In the genomic region with DNA sequence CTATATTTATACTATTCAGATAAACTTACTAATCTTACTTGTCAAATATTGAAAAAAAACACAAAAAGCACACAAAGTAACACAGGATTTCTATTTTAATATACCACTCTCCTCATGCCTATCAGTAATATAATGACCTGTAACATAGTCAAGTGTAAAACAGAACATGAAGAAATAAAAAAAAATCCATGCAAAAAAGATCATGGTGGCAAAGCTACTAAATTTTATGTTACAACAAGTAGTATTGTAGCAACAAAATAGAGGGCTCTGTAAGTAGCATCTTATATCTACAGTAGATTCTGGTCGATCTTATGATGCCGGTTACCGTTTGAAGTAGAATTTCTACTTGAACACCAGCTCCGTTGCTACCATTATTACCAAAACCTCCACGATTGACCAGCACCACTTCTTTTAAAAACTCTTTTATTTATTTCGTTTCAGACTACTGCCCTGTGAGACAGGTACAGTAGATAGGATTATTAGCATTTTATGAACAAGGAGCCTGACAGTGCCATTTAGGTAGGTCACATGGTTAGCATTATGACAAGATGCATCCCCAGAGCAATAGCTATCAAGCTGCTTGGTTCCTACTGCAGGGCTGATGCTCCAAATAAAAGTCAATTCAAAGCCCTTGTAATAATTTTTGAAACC, we compare ENCODE assay signal across 12 cellular contexts. TPM values are rescaled to one million over a fixed set of nuclear protein-coding genes. Genes with fewer than 3 reads are reported as not detected.
A peak's percentile ranks its signal among the peaks of the same experiment; 100 is the strongest.
DNase-seq lines count a peak whose midpoint lies in the region; ATAC-seq and TF ChIP-seq lines count a peak whose summit lies in the region.
"Had no signal": no experiment of that assay in that cellular context is flagged by ENCODE, and none has a peak within 500 bp of the region (broad histone marks: within the 10 kb centered on the region; RNA-seq: fewer than 3 reads in every experiment).

No MANE protein-coding gene starts in this region.

- no peak overlapping the region for H3K4me3 Mint-ChIP-seq in activated CD8-positive, alpha-beta memory T cell treated with anti-CD3 and anti-CD28 coated beads, Interleukin-2, amount 10 ng/mL, durations not matched to agents 7 days and 5 days
- H3K4me3 Mint-ChIP-seq in natural killer cell treated with Interleukin-12 subunit alpha and Interleukin-12 subunit beta and Interleukin-15 and Interleukin-18, amount 100 ng/mL, for 72 hours: no peak overlapping the region
- H3K4me3 Mint-ChIP-seq: activated T-cell treated with anti-CD3 and anti-CD28 coated beads, Interleukin-2, amount 50 U/mL, for 24 hours had no signal

- H3K4me2 ChIP-seq in BLaER1 treated with 17β-estradiol and CSF1 and Interleukin-3, amounts not matched to agents 10 nM and 100 nM: peak overlapping the region in 6 of 11 experiments; percentile 4 to 32 (median 16); a peak in 6 of 22 replicates
- H3K4me2 ChIP-seq in MM.1S (ENCODE audit: low read depth, low read length) (peak overlapping the region; percentile 93), skeletal muscle satellite cell (ENCODE audit: low read length) (peak overlapping the region; percentile 88)

- no peak for DNase-seq in MM.1S
- DNase-seq in fibroblast of the aortic adventitia (ENCODE audit: low read depth): peak; percentile 55
- DNase-seq in stimulated activated naive CD8-positive, alpha-beta T cell treated with anti-CD3 and anti-CD28 coated beads, Interleukin-15, Interleukin-2, amounts not matched to agents 100 U/mL and 50 U/mL, for 24 hours: no peak
- no peak for DNase-seq in globus pallidus (ENCODE audit: low spot score)
- no peak for DNase-seq in activated CD8-positive, alpha-beta memory T cell treated with anti-CD3 and anti-CD28 coated beads, Interleukin-2, amount 10 ng/mL, durations not matched to agents 7 days and 5 days
- DNase-seq in natural killer cell treated with Interleukin-12 subunit alpha and Interleukin-12 subunit beta and Interleukin-15 and Interleukin-18, amount 100 ng/mL, for 72 hours (ENCODE audit: low spot score): no peak
- DNase-seq: activated T-cell treated with anti-CD3 and anti-CD28 coated beads, Interleukin-2, amount 50 U/mL, for 24 hours; NCI-H187; retina had no signal

- no peaks in the 10 kb centered on the region for H3K9me2 ChIP-seq in MM.1S (replicated peaks; ENCODE audit: insufficient read depth, low read length)

- H3K79me2 ChIP-seq in MM.1S (ENCODE audit: low read length): no peaks in the 10 kb centered on the region

- CTCF ChIA-PET in activated CD8-positive, alpha-beta memory T cell treated with anti-CD3 and anti-CD28 coated beads, Interleukin-2, amount 10 ng/mL, durations not matched to agents 7 days and 5 days (lab: Charles Lee): interaction anchor here (2.0 to 4.8 kb wide), 2 partner anchors 12 to 117 kb away, joined by 4 to 35 read pairs; no protein-coding TSS in a partner anchor

- H2AFZ ChIP-seq in MM.1S (ENCODE audit: low read length): 0 out of 2 replicates have a peak overlapping the region, but pooled peaks have one; percentile 1

- no peak for TF ChIP-seq CTCF in MM.1S (IDR thresholded peaks at IDR 0.05; ENCODE audit: low read length)
- TF ChIP-seq CTCF in fibroblast of the aortic adventitia (IDR thresholded peaks at IDR 0.05; ENCODE audit: insufficient read depth, low read length): no peak

- peaks cover 28 to 42% (median 36%) of the 10 kb centered on the region in 11 experiments for H3K27me3 ChIP-seq in BLaER1 treated with 17β-estradiol and CSF1 and Interleukin-3, amounts not matched to agents 10 nM and 100 nM
- H3K27me3 ChIP-seq in MM.1S (replicated peaks; ENCODE audit: insufficient read depth, low read length) (no peaks in the 10 kb centered on the region), skeletal muscle satellite cell (ENCODE audit: control insufficient read depth, insufficient read depth, low read length) (no peaks in the 10 kb centered on the region)

- H3K27ac Mint-ChIP-seq in activated CD8-positive, alpha-beta memory T cell treated with anti-CD3 and anti-CD28 coated beads, Interleukin-2, amount 10 ng/mL, durations not matched to agents 7 days and 5 days: no peak overlapping the region
- no peak overlapping the region for H3K27ac Mint-ChIP-seq in natural killer cell treated with Interleukin-12 subunit alpha and Interleukin-12 subunit beta and Interleukin-15 and Interleukin-18, amount 100 ng/mL, for 72 hours
- H3K27ac Mint-ChIP-seq: activated T-cell treated with anti-CD3 and anti-CD28 coated beads, Interleukin-2, amount 50 U/mL, for 24 hours had no signal

- no peaks in the 10 kb centered on the region for H3K36me3 ChIP-seq in BLaER1 treated with 17β-estradiol and CSF1 and Interleukin-3, amounts not matched to agents 10 nM and 100 nM
- no peaks in the 10 kb centered on the region for H3K36me3 ChIP-seq in MM.1S (replicated peaks; ENCODE audit: insufficient read depth, low read length)
- H3K36me3 ChIP-seq in skeletal muscle satellite cell (ENCODE audit: insufficient read depth, low read length): no peaks in the 10 kb centered on the region

- H3K27me3 Mint-ChIP-seq in activated CD8-positive, alpha-beta memory T cell treated with anti-CD3 and anti-CD28 coated beads, Interleukin-2, amount 10 ng/mL, durations not matched to agents 7 days and 5 days: peaks cover 56% of the 10 kb centered on the region
- peaks cover 32 to 73% of the 10 kb centered on the region in 2 donors for H3K27me3 Mint-ChIP-seq in natural killer cell treated with Interleukin-12 subunit alpha and Interleukin-12 subunit beta and Interleukin-15 and Interleukin-18, amount 100 ng/mL, for 72 hours

- peaks cover 30 to 48% (median 40%) of the 10 kb centered on the region in 10 experiments for H3K4me1 ChIP-seq in BLaER1 treated with 17β-estradiol and CSF1 and Interleukin-3, amounts not matched to agents 10 nM and 100 nM
- H3K4me1 ChIP-seq in MM.1S (ENCODE audit: low read length): peaks cover 36% of the 10 kb centered on the region
- peaks cover 44% of the 10 kb centered on the region for H3K4me1 ChIP-seq in skeletal muscle satellite cell (ENCODE audit: control insufficient read depth, insufficient read depth, low read length)

- no peaks in the 10 kb centered on the region for H3K9me3 Mint-ChIP-seq in activated CD8-positive, alpha-beta memory T cell treated with anti-CD3 and anti-CD28 coated beads, Interleukin-2, amount 10 ng/mL, durations not matched to agents 7 days and 5 days (ENCODE audit: low read depth)
- no peaks in the 10 kb centered on the region for H3K9me3 Mint-ChIP-seq in natural killer cell treated with Interleukin-12 subunit alpha and Interleukin-12 subunit beta and Interleukin-15 and Interleukin-18, amount 100 ng/mL, for 72 hours
- H3K9me3 Mint-ChIP-seq: activated T-cell treated with anti-CD3 and anti-CD28 coated beads, Interleukin-2, amount 50 U/mL, for 24 hours had no signal

- H3K36me3 Mint-ChIP-seq in activated CD8-positive, alpha-beta memory T cell treated with anti-CD3 and anti-CD28 coated beads, Interleukin-2, amount 10 ng/mL, durations not matched to agents 7 days and 5 days: peaks cover 3% of the 10 kb centered on the region
- no peaks in the 10 kb centered on the region for H3K36me3 Mint-ChIP-seq in natural killer cell treated with Interleukin-12 subunit alpha and Interleukin-12 subunit beta and Interleukin-15 and Interleukin-18, amount 100 ng/mL, for 72 hours

- H3K4me3 ChIP-seq in BLaER1 treated with 17β-estradiol and CSF1 and Interleukin-3, amounts not matched to agents 10 nM and 100 nM: no peak overlapping the region
- peak overlapping the region; percentile 64 for H3K4me3 ChIP-seq in MM.1S (ENCODE audit: low read length)
- peak overlapping the region; percentile 79 for H3K4me3 ChIP-seq in fibroblast of the aortic adventitia (ENCODE audit: low read depth, low read length)
- peak overlapping the region; percentile 70 for H3K4me3 ChIP-seq in skeletal muscle satellite cell (ENCODE audit: low read length)

- no peaks in the 10 kb centered on the region for H3K9me3 ChIP-seq in BLaER1 treated with 17β-estradiol and CSF1 and Interleukin-3, amounts not matched to agents 10 nM and 100 nM (replicated peaks in 1 of 11)
- H3K9me3 ChIP-seq in MM.1S (replicated peaks; ENCODE audit: insufficient read depth, low read length) (no peaks in the 10 kb centered on the region), skeletal muscle satellite cell (replicated peaks; ENCODE audit: low read length) (no peaks in the 10 kb centered on the region)

- H3F3A ChIP-seq in MM.1S (ENCODE audit: insufficient read depth, low read length): peaks cover 37% of the 10 kb centered on the region

- ATAC-seq in stimulated activated naive CD8-positive, alpha-beta T cell treated with anti-CD3 and anti-CD28 coated beads, Interleukin-15, Interleukin-2, amounts not matched to agents 100 U/mL and 50 U/mL, for 24 hours: no peak
- ATAC-seq in activated CD8-positive, alpha-beta memory T cell treated with anti-CD3 and anti-CD28 coated beads, Interleukin-2, amount 10 ng/mL, durations not matched to agents 7 days and 5 days: no peak
- ATAC-seq in natural killer cell treated with Interleukin-12 subunit alpha and Interleukin-12 subunit beta and Interleukin-15 and Interleukin-18, amount 100 ng/mL, for 72 hours: no peak

- H3K27ac ChIP-seq in BLaER1 treated with 17β-estradiol and CSF1 and Interleukin-3, amounts not matched to agents 10 nM and 100 nM: no peak overlapping the region
- peak overlapping the region; percentile 58; the same call in 1 of the 2 replicates for H3K27ac ChIP-seq in MM.1S (ENCODE audit: low read length)

- H3K9ac ChIP-seq in BLaER1 treated with 17β-estradiol and CSF1 and Interleukin-3, amounts not matched to agents 10 nM and 100 nM: no peak overlapping the region
- peak overlapping the region; percentile 13; the same call in 1 of the 2 replicates for H3K9ac ChIP-seq in MM.1S (ENCODE audit: low read length)
- peak overlapping the region; percentile 87 for H3K9ac ChIP-seq in skeletal muscle satellite cell (ENCODE audit: low read depth, low read length)

- H4K20me1 ChIP-seq in BLaER1 treated with 17β-estradiol and CSF1 and Interleukin-3, amounts not matched to agents 10 nM and 100 nM: no peaks in the 10 kb centered on the region
- no peaks in the 10 kb centered on the region for H4K20me1 ChIP-seq in MM.1S (ENCODE audit: insufficient read depth, low read length)

- H3K4me1 Mint-ChIP-seq in activated CD8-positive, alpha-beta memory T cell treated with anti-CD3 and anti-CD28 coated beads, Interleukin-2, amount 10 ng/mL, durations not matched to agents 7 days and 5 days: peaks cover 21% of the 10 kb centered on the region
- H3K4me1 Mint-ChIP-seq in natural killer cell treated with Interleukin-12 subunit alpha and Interleukin-12 subunit beta and Interleukin-15 and Interleukin-18, amount 100 ng/mL, for 72 hours (ENCODE audit: low read depth in 2 of 2): peaks cover 17 to 24% of the 10 kb centered on the region in 2 donors

RNA-seq across cellular contexts. Expression of gene CPED1, which starts 2.1 kb away (rescaled TPM):
- total RNA-seq in fibroblast of the aortic adventitia (ENCODE audit: low replicate concordance): 30.0 and 119 TPM in 2 replicates
- 28.6 and 29.9 TPM in 2 replicates for total RNA-seq in skeletal muscle satellite cell (2012; rRNA removed)
- under 1 TPM in 1 of 2 experiments, not detected in 1; 0.16 TPM for total RNA-seq in activated CD8-positive, alpha-beta memory T cell treated with anti-CD3 and anti-CD28 coated beads, Interleukin-2, amount 10 ng/mL, durations not matched to agents 7 days and 5 days
- not detected for total RNA-seq in natural killer cell treated with Interleukin-12 subunit alpha and Interleukin-12 subunit beta and Interleukin-15 and Interleukin-18, amount 100 ng/mL, for 72 hours
- total RNA-seq: HT-29 had no signal

RNA-seq across cellular contexts. Expression of gene ING3, which starts 40.0 kb away (rescaled TPM):
- total RNA-seq in fibroblast of the aortic adventitia (ENCODE audit: low replicate concordance): 6.7 and 26.3 TPM in 2 replicates
- 7.2 and 9.4 TPM in 2 replicates for total RNA-seq in skeletal muscle satellite cell (2012; rRNA removed)
- 10 to 100 TPM; 23.3 to 28.2 TPM for total RNA-seq in activated CD8-positive, alpha-beta memory T cell treated with anti-CD3 and anti-CD28 coated beads, Interleukin-2, amount 10 ng/mL, durations not matched to agents 7 days and 5 days
- 10 to 100 TPM; 20.3 to 32.2 TPM for total RNA-seq in natural killer cell treated with Interleukin-12 subunit alpha and Interleukin-12 subunit beta and Interleukin-15 and Interleukin-18, amount 100 ng/mL, for 72 hours

Comparison
In these comparisons a context has a peak if more than half of its experiments do, and no peak if none do; other contexts are left out.
1. H3K4me2 ChIP-seq: peak in every context shown above with its lines; median percentile 93 in MM.1S; 88 in skeletal muscle satellite cell; 16 in BLaER1 treated with 17β-estradiol and CSF1 and Interleukin-3, amounts not matched to agents 10 nM and 100 nM.
2. H3K4me3 ChIP-seq: peak in MM.1S (single experiment), fibroblast of the aortic adventitia (single experiment) and skeletal muscle satellite cell (single experiment); none in BLaER1 treated with 17β-estradiol and CSF1 and Interleukin-3, amounts not matched to agents 10 nM and 100 nM (0 of 10).
3. H3K9ac ChIP-seq: peak in MM.1S (single experiment) and skeletal muscle satellite cell (single experiment); none in BLaER1 treated with 17β-estradiol and CSF1 and Interleukin-3, amounts not matched to agents 10 nM and 100 nM (0 of 11).
4. RNA of gene CPED1, which starts 2.1 kb away (total RNA-seq): 30.0 to 119 TPM in fibroblast of the aortic adventitia; 0.16 TPM in activated CD8-positive, alpha-beta memory T cell treated with anti-CD3 and anti-CD28 coated beads, Interleukin-2, amount 10 ng/mL, durations not matched to agents 7 days and 5 days and not detected in natural killer cell treated with Interleukin-12 subunit alpha and Interleukin-12 subunit beta and Interleukin-15 and Interleukin-18, amount 100 ng/mL, for 72 hours; every median in the first group is over 10 times any median in the second.